In the genomic region with DNA sequence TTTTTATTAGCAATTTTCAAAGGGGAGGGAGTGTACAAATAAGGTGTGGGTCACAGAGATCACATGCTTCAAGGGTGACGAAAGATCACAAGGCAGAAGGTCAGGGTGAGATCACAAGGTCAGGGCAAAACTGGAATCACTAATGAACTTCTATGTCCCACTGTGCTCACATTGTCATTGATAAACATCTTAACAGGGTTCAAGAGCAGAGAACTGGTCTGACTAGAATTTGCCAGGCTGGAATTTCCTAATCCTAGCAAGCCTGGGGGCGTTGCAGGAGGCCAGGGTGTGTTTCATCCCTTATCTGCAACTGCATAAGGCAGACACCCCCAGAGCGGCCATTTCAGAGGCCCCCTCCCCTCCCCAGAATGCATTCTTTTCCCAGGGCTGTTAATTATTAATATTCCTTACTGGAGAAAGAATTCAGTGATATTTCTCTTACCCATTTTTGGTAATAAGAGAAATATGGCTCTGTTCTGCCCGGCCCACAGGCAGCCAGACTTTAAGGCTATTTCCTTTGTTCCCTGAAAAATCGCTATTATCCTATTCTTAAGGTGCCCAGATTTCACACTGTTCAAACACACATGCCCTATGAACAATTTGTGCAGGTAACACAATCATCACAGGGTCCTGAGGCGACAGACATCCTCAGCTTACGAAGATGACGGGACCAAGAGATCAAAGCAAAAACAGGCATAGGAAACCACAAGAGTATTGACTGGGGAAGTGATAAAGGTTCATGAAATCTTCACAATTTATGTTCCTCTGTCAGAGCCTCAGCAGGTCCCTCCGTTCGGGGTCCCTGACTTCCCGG, we compare ENCODE assay signal across 7 cellular contexts. TPM values are rescaled to one million over a fixed set of nuclear protein-coding genes. Genes with fewer than 3 reads are reported as not detected.
DNase-seq lines count a peak whose midpoint lies in the region; ATAC-seq, FAIRE-seq and TF ChIP-seq lines count a peak whose summit lies in the region.
"Not testable (repeated sequence)": the region's sequence is repeated elsewhere in the genome, so short reads cannot be mapped to it uniquely, and the experiment has no call there.

No MANE protein-coding gene starts in this region.

- peak; percentile 50 for ATAC-seq in effector memory CD8-positive, alpha-beta T cell (replicated peaks)
- ATAC-seq in HepG2 = peak; percentile 46

- H3K27ac Mint-ChIP-seq in activated CD4-positive, alpha-beta memory T cell treated with anti-CD3 and anti-CD28 coated beads for 36 hours = peak overlapping the region; percentile 77
- peak overlapping the region; percentile 67 for H3K27ac Mint-ChIP-seq in activated naive CD4-positive, alpha-beta T cell treated with anti-CD3 and anti-CD28 coated beads, Interleukin-2, amount 10 ng/mL, durations not matched to agents 7 days and 5 days
- peak overlapping the region; percentile 1 to 86 for H3K27ac Mint-ChIP-seq in effector memory CD8-positive, alpha-beta T cell
- H3K27ac Mint-ChIP-seq in nephron progenitor cell = peak overlapping the region; percentile 73

- TF ChIP-seq EP300 in HepG2 (IDR thresholded peaks at IDR 0.05; ENCODE audit: low read depth in 2 of 2, low read length in 2 of 2) (peak in 1 of 2 experiments; percentile 77; a peak in 2 of 4 replicates), HepG2 (CRISPR knock-in tag; IDR thresholded peaks at IDR 0.05; ENCODE audit: borderline replicate concordance) (peak; percentile 80)

- H3K4me2 ChIP-seq in HepG2 (ENCODE audit: low read depth, low read length) = peak overlapping the region; percentile 82

- POLR2A ChIA-PET in activated CD4-positive, alpha-beta memory T cell treated with anti-CD3 and anti-CD28 coated beads for 36 hours (lab: Charles Lee) = not testable (repeated sequence)
- POLR2A ChIA-PET in HepG2 (lab: Yijun Ruan, JAX) = interaction anchor here (1.1 to 2.8 kb wide), 11 partner anchors 9 to 576 kb away, joined by 3 to 48 read pairs (median 4); a partner anchor contains a TSS

- TF ChIP-seq CTCF in HepG2 (CRISPR knock-in tag; IDR thresholded peaks at IDR 0.05); nephron progenitor cell (IDR thresholded peaks at IDR 0.05): not testable (repeated sequence)

- peaks cover 68% of the 10 kb centered on the region for H3K4me1 ChIP-seq in HepG2 (ENCODE audit: insufficient read depth, low read length)

- BruUV-seq in HepG2 (replicated peaks; lab: Mats Ljungman, UMichigan) = not testable (repeated sequence)

- H2AFZ ChIP-seq in HepG2 (ENCODE audit: low read length) = not testable (repeated sequence)

- 2% methylated on average over 11 of the region's 11 CpGs for WGBS in HepG2 (ENCODE audit: low lambda C conversion rate)

- peak overlapping the region; percentile 85 for H3K9ac ChIP-seq in HepG2 (ENCODE audit: insufficient read depth, low read depth, low read length)

- H3K4me3 Mint-ChIP-seq in activated CD4-positive, alpha-beta memory T cell treated with anti-CD3 and anti-CD28 coated beads for 36 hours; activated naive CD4-positive, alpha-beta T cell treated with anti-CD3 and anti-CD28 coated beads, Interleukin-2, amount 10 ng/mL, durations not matched to agents 7 days and 5 days; nephron progenitor cell: not testable (repeated sequence)
- H3K4me3 Mint-ChIP-seq in effector memory CD8-positive, alpha-beta T cell = peak overlapping the region in 1 of 2 donors; percentile 56

- H3K9me3 Mint-ChIP-seq in activated CD4-positive, alpha-beta memory T cell treated with anti-CD3 and anti-CD28 coated beads for 36 hours; activated naive CD4-positive, alpha-beta T cell treated with anti-CD3 and anti-CD28 coated beads, Interleukin-2, amount 10 ng/mL, durations not matched to agents 7 days and 5 days; effector memory CD8-positive, alpha-beta T cell: not testable (repeated sequence)
- peaks cover 13% of the 10 kb centered on the region for H3K9me3 Mint-ChIP-seq in nephron progenitor cell

- CTCF ChIA-PET in activated CD4-positive, alpha-beta memory T cell treated with anti-CD3 and anti-CD28 coated beads for 36 hours (lab: Charles Lee); activated naive CD4-positive, alpha-beta T cell treated with anti-CD3 and anti-CD28 coated beads, Interleukin-2, amount 10 ng/mL, durations not matched to agents 7 days and 5 days (lab: Charles Lee); HepG2 (lab: Yijun Ruan, JAX; ENCODE audit: low intra/inter-chr PET ratio, low total read pairs): not testable (repeated sequence)

- peak overlapping the region; percentile 59 to 81 (median 68); a peak in 5 of 6 replicates for H3K4me3 ChIP-seq in HepG2 (replicated peaks in 1 of 3; ENCODE audit: insufficient read depth in 1 of 3, low read depth in 2 of 3, low read length in 3 of 3)

- peak overlapping the region; percentile 91 for H3K27ac ChIP-seq in HepG2 (ENCODE audit: extremely low read length, insufficient read depth, low read length)

- peaks cover 2 to 23% of the 10 kb centered on the region in 2 experiments; a peak in 4 of 5 replicates for H3K36me3 ChIP-seq in HepG2 (replicated peaks in 1 of 2; ENCODE audit: control insufficient read depth in 1 of 2, insufficient read depth in 2 of 2, low read length in 2 of 2)

- not testable (repeated sequence) for H4K20me1 ChIP-seq in HepG2 (ENCODE audit: insufficient read depth, low read length)

- peaks cover 45% of the 10 kb centered on the region for H3K79me2 ChIP-seq in HepG2 (ENCODE audit: insufficient read depth, low read length)

- H3K4me1 Mint-ChIP-seq in activated CD4-positive, alpha-beta memory T cell treated with anti-CD3 and anti-CD28 coated beads for 36 hours (ENCODE audit: low read depth) = peaks cover 41% of the 10 kb centered on the region
- peaks cover 40% of the 10 kb centered on the region for H3K4me1 Mint-ChIP-seq in activated naive CD4-positive, alpha-beta T cell treated with anti-CD3 and anti-CD28 coated beads, Interleukin-2, amount 10 ng/mL, durations not matched to agents 7 days and 5 days
- peaks cover 14 to 38% of the 10 kb centered on the region in 2 donors for H3K4me1 Mint-ChIP-seq in effector memory CD8-positive, alpha-beta T cell (ENCODE audit: low read depth in 2 of 2)
- not testable (repeated sequence) for H3K4me1 Mint-ChIP-seq in nephron progenitor cell

- DNase-seq in DMS53 (lab: John Stamatoyannopoulos, UW) (peak; percentile 8), NCI-H510A treated with DMSO at 0.1 percent for 48 hours (lab: John Stamatoyannopoulos, UW) (peak; percentile 13), HepG2 (ENCODE audit: low spot score) (peak; percentile 96)
- not testable (repeated sequence) for DNase-seq in activated CD4-positive, alpha-beta memory T cell treated with anti-CD3 and anti-CD28 coated beads for 36 hours; activated naive CD4-positive, alpha-beta T cell treated with anti-CD3 and anti-CD28 coated beads, Interleukin-2, amount 10 ng/mL, durations not matched to agents 7 days and 5 days; effector memory CD8-positive, alpha-beta T cell; nephron progenitor cell

- peak; percentile 81 for FAIRE-seq in HepG2 (lab: Jason Lieb, UNC)

- in situ Hi-C loops in HepG2 (cut with HindIII; ENCODE audit: extremely low pct_ligation_motif_present, low pct_unique_long_range_greater_than_20kb) = not testable (repeated sequence)

- H3K9me3 ChIP-seq in HepG2 (ENCODE audit: low read length) = not testable (repeated sequence)

- H3K27me3 ChIP-seq in HepG2 (ENCODE audit: control insufficient read depth in 1 of 2, insufficient read depth in 2 of 2, low read length in 2 of 2) = not testable (repeated sequence)

- intact Hi-C loops in activated CD4-positive, alpha-beta memory T cell treated with anti-CD3 and anti-CD28 coated beads for 36 hours (cut with micrococcal nuclease) = not testable (repeated sequence)
- intact Hi-C loops in HepG2 (cut with micrococcal nuclease; ENCODE audit: unreplicated experiment) = loop anchor here (2.0 kb wide), 2 partner anchors 17 to 23 kb away; a partner anchor contains a TSS

- not testable (repeated sequence) for TF ChIP-seq RAD21 in HepG2 (CRISPR knock-in tag; IDR thresholded peaks at IDR 0.05)

- TF ChIP-seq POLR2A in HepG2 (IDR thresholded peaks at IDR 0.05; ENCODE audit: insufficient read depth in 1 of 2, low read depth in 2 of 2, low read length in 2 of 2) = peak in 1 of 2 experiments; percentile 34; a peak in 1 of 4 replicates

- H3K36me3 Mint-ChIP-seq in activated CD4-positive, alpha-beta memory T cell treated with anti-CD3 and anti-CD28 coated beads for 36 hours = peaks cover 56% of the 10 kb centered on the region
- peaks cover 67% of the 10 kb centered on the region for H3K36me3 Mint-ChIP-seq in activated naive CD4-positive, alpha-beta T cell treated with anti-CD3 and anti-CD28 coated beads, Interleukin-2, amount 10 ng/mL, durations not matched to agents 7 days and 5 days
- peaks cover 44% of the 10 kb centered on the region for H3K36me3 Mint-ChIP-seq in effector memory CD8-positive, alpha-beta T cell (ENCODE audit: insufficient read depth)
- peaks cover 76% of the 10 kb centered on the region for H3K36me3 Mint-ChIP-seq in nephron progenitor cell (ENCODE audit: low read depth)

- H3K27me3 Mint-ChIP-seq in activated CD4-positive, alpha-beta memory T cell treated with anti-CD3 and anti-CD28 coated beads for 36 hours; activated naive CD4-positive, alpha-beta T cell treated with anti-CD3 and anti-CD28 coated beads, Interleukin-2, amount 10 ng/mL, durations not matched to agents 7 days and 5 days; effector memory CD8-positive, alpha-beta T cell; nephron progenitor cell (ENCODE audit: low read depth, poor library complexity): not testable (repeated sequence)

RNA-seq across cellular contexts. Expression of a gene that starts 23.3 kb away (rescaled TPM):
- total RNA-seq in activated CD4-positive, alpha-beta memory T cell treated with anti-CD3 and anti-CD28 coated beads for 36 hours = 10 to 100 TPM; 54.0 to 54.4 TPM
- total RNA-seq in HepG2 (2016; rRNA removed; fragmentation: Illumina TruSeq; extraction: Trizol) = 77.8 and 139 TPM in 2 replicates
- 6.9 and 8.3 TPM in 2 replicates for total RNA-seq in HepG2 (2016; cell fraction: cytosol; rRNA removed; fragmentation: Illumina TruSeq; extraction: Trizol; ENCODE audit: low read depth)
- total RNA-seq in HepG2 (2016; cell fraction: insoluble cytoplasmic fraction; rRNA removed; fragmentation: Illumina TruSeq; extraction: Trizol) = 76.3 and 140 TPM in 2 replicates
- total RNA-seq in HepG2 (2016; cell fraction: membrane; rRNA removed; fragmentation: Illumina TruSeq; extraction: Trizol) = 25.2 and 26.5 TPM in 2 replicates
- 38.4 and 42.0 TPM in 2 replicates for total RNA-seq in HepG2 (2016; cell fraction: nucleus; rRNA removed; fragmentation: Illumina TruSeq; extraction: Trizol)
- 19.9 and 26.0 TPM in 2 replicates for polyA plus RNA-seq in HepG2 (2011; rRNA removed)
- 9.9 and 15.6 TPM in 2 replicates for polyA plus RNA-seq in HepG2 (2011; cell fraction: cytosol; rRNA removed)
- polyA plus RNA-seq in HepG2 (2011; cell fraction: nucleus; rRNA removed) = 4.4 and 6.4 TPM in 2 replicates
- 22.6 and 26.2 TPM in 2 replicates for polyA plus RNA-seq in HepG2 (2012)
- 4.5 and 4.9 TPM in 2 replicates for polyA plus RNA-seq in HepG2 (2016; cell fraction: cytosol; fragmentation: Illumina TruSeq; extraction: Trizol; ENCODE audit: low read depth)
- 116 and 129 TPM in 2 replicates for polyA plus RNA-seq in HepG2 (2016; cell fraction: insoluble cytoplasmic fraction; fragmentation: Illumina TruSeq; extraction: Trizol; ENCODE audit: low read depth)
- polyA plus RNA-seq in HepG2 (2016; cell fraction: membrane; fragmentation: Illumina TruSeq; extraction: Trizol; ENCODE audit: low read depth) = 13.7 and 15.0 TPM in 2 replicates
- 50.9 and 57.0 TPM in 2 replicates for polyA plus RNA-seq in HepG2 (2016; cell fraction: nucleus; fragmentation: Illumina TruSeq; extraction: Trizol; ENCODE audit: insufficient read depth, low read depth)
- 5.3 and 7.6 TPM in 2 replicates for polyA minus RNA-seq in HepG2 (2011; rRNA and poly(A)+ RNA removed; ENCODE audit: low replicate concordance)
- polyA minus RNA-seq in HepG2 (2011; cell fraction: cytosol; rRNA and poly(A)+ RNA removed) = 9.8 and 11.5 TPM in 2 replicates
- polyA minus RNA-seq in HepG2 (2011; cell fraction: nucleus; rRNA and poly(A)+ RNA removed) = 13.1 and 13.6 TPM in 2 replicates

RNA-seq across cellular contexts. Expression of a gene that starts 23.5 kb away (rescaled TPM):
- 10 to 100 TPM; 23.1 to 27.1 TPM for total RNA-seq in activated CD4-positive, alpha-beta memory T cell treated with anti-CD3 and anti-CD28 coated beads for 36 hours
- 11.0 and 17.3 TPM in 2 replicates for total RNA-seq in HepG2 (2016; rRNA removed; fragmentation: Illumina TruSeq; extraction: Trizol)
- 9.6 and 10.1 TPM in 2 replicates for total RNA-seq in HepG2 (2016; cell fraction: cytosol; rRNA removed; fragmentation: Illumina TruSeq; extraction: Trizol; ENCODE audit: low read depth)
- 10.8 and 14.2 TPM in 2 replicates for total RNA-seq in HepG2 (2016; cell fraction: insoluble cytoplasmic fraction; rRNA removed; fragmentation: Illumina TruSeq; extraction: Trizol)
- total RNA-seq in HepG2 (2016; cell fraction: membrane; rRNA removed; fragmentation: Illumina TruSeq; extraction: Trizol) = 6.1 and 6.6 TPM in 2 replicates
- total RNA-seq in HepG2 (2016; cell fraction: nucleus; rRNA removed; fragmentation: Illumina TruSeq; extraction: Trizol) = 7.1 and 11.9 TPM in 2 replicates
- polyA plus RNA-seq in HepG2 (2011; rRNA removed) = 4.4 and 7.3 TPM in 2 replicates
- 1.4 and 2.2 TPM in 2 replicates for polyA plus RNA-seq in HepG2 (2011; cell fraction: cytosol; rRNA removed)
- 3.0 and 4.4 TPM in 2 replicates for polyA plus RNA-seq in HepG2 (2011; cell fraction: nucleus; rRNA removed)
- polyA plus RNA-seq in HepG2 (2012) = 5.3 and 5.4 TPM in 2 replicates
- polyA plus RNA-seq in HepG2 (2016; cell fraction: cytosol; fragmentation: Illumina TruSeq; extraction: Trizol; ENCODE audit: low read depth) = 0.87 and 1.7 TPM in 2 replicates
- polyA plus RNA-seq in HepG2 (2016; cell fraction: insoluble cytoplasmic fraction; fragmentation: Illumina TruSeq; extraction: Trizol; ENCODE audit: low read depth) = 9.6 and 12.3 TPM in 2 replicates
- polyA plus RNA-seq in HepG2 (2016; cell fraction: membrane; fragmentation: Illumina TruSeq; extraction: Trizol; ENCODE audit: low read depth) = 2.6 and 3.3 TPM in 2 replicates
- 20.4 and 22.6 TPM in 2 replicates for polyA plus RNA-seq in HepG2 (2016; cell fraction: nucleus; fragmentation: Illumina TruSeq; extraction: Trizol; ENCODE audit: insufficient read depth, low read depth)
- 1.2 and 2.0 TPM in 2 replicates for polyA minus RNA-seq in HepG2 (2011; rRNA and poly(A)+ RNA removed; ENCODE audit: low replicate concordance)
- polyA minus RNA-seq in HepG2 (2011; cell fraction: cytosol; rRNA and poly(A)+ RNA removed) = 1.1 and 2.1 TPM in 2 replicates
- 4.6 and 6.2 TPM in 2 replicates for polyA minus RNA-seq in HepG2 (2011; cell fraction: nucleus; rRNA and poly(A)+ RNA removed)
